Comparison of ENCODE assay signal across 26 cellular contexts in the genomic region with DNA sequence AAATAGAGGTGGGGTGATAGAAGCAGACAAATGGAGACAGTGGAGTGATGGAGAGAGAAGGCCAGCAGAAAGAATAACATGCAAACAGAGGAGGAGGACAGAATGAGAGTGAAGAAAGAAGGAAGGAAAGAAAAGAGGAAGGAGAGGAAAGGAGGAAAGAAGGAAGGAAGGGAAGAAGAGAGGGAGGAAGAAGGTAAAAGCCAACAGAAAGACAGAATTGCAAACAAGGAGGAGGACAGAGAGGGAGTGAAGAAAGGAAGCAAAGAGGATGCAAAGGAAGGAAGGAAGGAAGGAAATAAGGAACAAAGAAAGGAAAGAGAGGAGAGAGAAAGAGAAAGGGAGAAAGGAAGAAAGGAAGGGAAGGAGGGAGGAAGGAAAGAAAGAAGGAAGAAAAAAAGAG.
"Had no signal": no experiment of that assay in that cellular context is flagged by ENCODE, and none has a peak within 500 bp of the region (broad histone marks: within the 10 kb centered on the region; RNA-seq: fewer than 3 reads in every experiment).

No MANE protein-coding gene starts in this region.

- H3K36me3 ChIP-seq: colonic mucosa, esophagus squamous epithelium, gastrocnemius medialis, heart right ventricle, left lung, lower lobe of right lung had no signal

- H3K4me3 ChIP-seq: colonic mucosa, esophagus squamous epithelium, gastrocnemius medialis, heart right ventricle, left lung, lower lobe of right lung, mucosa of descending colon had no signal

- H3K27me3 ChIP-seq: colonic mucosa, esophagus squamous epithelium, gastrocnemius medialis, left lung had no signal

- H3K4me1 ChIP-seq: colonic mucosa, esophagus squamous epithelium, left lung, lower lobe of right lung had no signal

- FAIRE-seq: islet of Langerhans, keratinocyte had no signal

- ATAC-seq: effector memory CD8-positive, alpha-beta T cell; esophagus mucosa; gastrocnemius medialis; heart right ventricle; left cardiac atrium; left lung; left ventricle myocardium superior; lower lobe of right lung; mucosa of descending colon; naive thymus-derived CD8-positive, alpha-beta T cell had no signal

- H3K9me3 ChIP-seq: colonic mucosa, esophagus squamous epithelium, gastrocnemius medialis, heart right ventricle, left lung, lower lobe of right lung, mucosa of descending colon had no signal

- H3K27ac ChIP-seq: colonic mucosa, epithelial cell of prostate, esophagus squamous epithelium, gastrocnemius medialis, heart right ventricle, left lung, lower lobe of right lung had no signal

- DNase-seq: colonic mucosa; cortex of kidney; effector CD8-positive, alpha-beta T cell; effector memory CD8-positive, alpha-beta T cell; endodermal cell; erythroblast; esophagus squamous epithelium; foreskin fibroblast; foreskin melanocyte; gastrocnemius medialis; glutamatergic neuron; head of caudate nucleus; heart right ventricle; hippocampal formation; left cardiac atrium; left lung; left ventricle myocardium superior; lower lobe of right lung; mesendoderm; mucosa of descending colon; naive B cell; naive thymus-derived CD8-positive, alpha-beta T cell had no signal
